ENCODE assay signal across 10 cellular contexts in genomic region chr1:20152599-20152930, GRCh38. TPM values are rescaled to one million over a fixed set of nuclear protein-coding genes. Genes with fewer than 3 reads are reported as not detected.
DNase-seq lines count a peak whose midpoint lies in the region; ATAC-seq and TF ChIP-seq lines count a peak whose summit lies in the region.
"Had no signal": no experiment of that assay in that cellular context is flagged by ENCODE, and none has a peak within 500 bp of the region (broad histone marks: within the 10 kb centered on the region; RNA-seq: fewer than 3 reads in every experiment).

No MANE protein-coding gene starts in this region.

- H3K27me3 ChIP-seq in right lobe of liver (no peaks in the 10 kb centered on the region), suprapubic skin (no peaks in the 10 kb centered on the region)

- POLR2A ChIA-PET in activated B cell treated with CpG ODN at 0.5 μM for 24 hours (lab: Charles Lee), result no interaction called here

- H3K9me3 Mint-ChIP-seq in activated naive CD4-positive, alpha-beta T cell treated with anti-CD3 and anti-CD28 coated beads for 36 hours, result no peaks in the 10 kb centered on the region
- peaks cover 1% of the 10 kb centered on the region for H3K9me3 Mint-ChIP-seq in activated B cell treated with CpG ODN at 0.5 μM for 24 hours

- intact Hi-C loops in activated naive CD4-positive, alpha-beta T cell treated with anti-CD3 and anti-CD28 coated beads for 36 hours (cut with micrococcal nuclease), result loop anchor here (1.0 kb wide), 4 partner anchors 51 to 270 kb away; partner anchors contain the start of gene OTUD3
- intact Hi-C loops in activated B cell treated with CpG ODN at 0.5 μM for 24 hours (cut with micrococcal nuclease) (loop anchor here (1.0 kb wide), 6 partner anchors 43 to 341 kb away; partner anchors contain the start of gene OTUD3), right lobe of liver (cut with DNase I) (loop anchor here (5.0 kb wide), 2 partner anchors 50 to 235 kb away; no protein-coding TSS in a partner anchor)

- H3K4me1 Mint-ChIP-seq in activated naive CD4-positive, alpha-beta T cell treated with anti-CD3 and anti-CD28 coated beads for 36 hours (ENCODE audit: low read depth), result peaks cover 9% of the 10 kb centered on the region
- H3K4me1 Mint-ChIP-seq in activated B cell treated with CpG ODN at 0.5 μM for 24 hours, result peaks cover 9% of the 10 kb centered on the region

- H3K9me3 ChIP-seq in right lobe of liver, result no peaks in the 10 kb centered on the region
- no peaks in the 10 kb centered on the region for H3K9me3 ChIP-seq in suprapubic skin
- H3K9me3 ChIP-seq: thoracic aorta had no signal

- CTCF ChIA-PET in activated naive CD4-positive, alpha-beta T cell treated with anti-CD3 and anti-CD28 coated beads for 36 hours (lab: Charles Lee), result interaction anchor here (0.6 to 3.6 kb wide), 24 partner anchors 10 to 321 kb away, joined by 3 to 46 read pairs (median 4); no protein-coding TSS in a partner anchor
- CTCF ChIA-PET in activated B cell treated with CpG ODN at 0.5 μM for 24 hours (lab: Charles Lee), result interaction anchor here (0.8 to 6.8 kb wide), 10 partner anchors 10 to 234 kb away, joined by 3 to 91 read pairs (median 4); no protein-coding TSS in a partner anchor

- peak overlapping the region; percentile 54 to 79 (median 76) for H3K27ac ChIP-seq in right lobe of liver
- peak overlapping the region; percentile 76 for H3K27ac ChIP-seq in suprapubic skin
- H3K27ac ChIP-seq: thoracic aorta had no signal

- TF ChIP-seq EP300 in suprapubic skin (IDR thresholded peaks at IDR 0.05), result no peak

- no peaks in the 10 kb centered on the region for H3K36me3 Mint-ChIP-seq in activated naive CD4-positive, alpha-beta T cell treated with anti-CD3 and anti-CD28 coated beads for 36 hours (ENCODE audit: low read depth)
- H3K36me3 Mint-ChIP-seq in activated B cell treated with CpG ODN at 0.5 μM for 24 hours (ENCODE audit: low read depth), result no peaks in the 10 kb centered on the region

- H3K4me3 ChIP-seq in right lobe of liver (no peak overlapping the region), suprapubic skin (no peak overlapping the region)

- no peaks in the 10 kb centered on the region for H3K36me3 ChIP-seq in right lobe of liver
- H3K36me3 ChIP-seq in suprapubic skin, result no peaks in the 10 kb centered on the region
- H3K36me3 ChIP-seq: thoracic aorta had no signal

- H3K4me1 ChIP-seq in right lobe of liver, result peaks cover 0 to 26% (median 13%) of the 10 kb centered on the region in 4 donors
- peaks cover 25% of the 10 kb centered on the region for H3K4me1 ChIP-seq in suprapubic skin

- in situ Hi-C loops in GM13977 (cut with MboI; ENCODE audit: low pct_unique_long_range_greater_than_20kb, low sequenced_read_pairs, unreplicated experiment), result loop anchor here (10.0 kb wide), 1 partner anchor 48 kb away; no protein-coding TSS in a partner anchor

- H3K4me3 Mint-ChIP-seq in activated naive CD4-positive, alpha-beta T cell treated with anti-CD3 and anti-CD28 coated beads for 36 hours, result peak overlapping the region; percentile 62
- H3K4me3 Mint-ChIP-seq in activated B cell treated with CpG ODN at 0.5 μM for 24 hours, result no peak overlapping the region

- no peak overlapping the region for H3K27ac Mint-ChIP-seq in activated naive CD4-positive, alpha-beta T cell treated with anti-CD3 and anti-CD28 coated beads for 36 hours
- H3K27ac Mint-ChIP-seq in activated B cell treated with CpG ODN at 0.5 μM for 24 hours, result no peak overlapping the region

- TF ChIP-seq CTCF in activated B cell treated with CpG ODN at 0.5 μM for 24 hours (IDR thresholded peaks at IDR 0.05) (peak; percentile 7), right lobe of liver (IDR thresholded peaks at IDR 0.05) (peak in 2 of 4 donors; percentile 10 to 27), suprapubic skin (IDR thresholded peaks at IDR 0.05) (no peak), GM13977 (IDR thresholded peaks at IDR 0.05; ENCODE audit: extremely low read depth, insufficient read depth, missing control alignments) (no peak)

- no peak for DNase-seq in activated naive CD4-positive, alpha-beta T cell treated with anti-CD3 and anti-CD28 coated beads for 36 hours
- no peak for DNase-seq in activated naive CD4-positive, alpha-beta T cell treated with anti-CD3 and anti-CD28 coated beads, Interleukin-2, amount 50 U/mL, for 16 hours
- DNase-seq in activated B cell treated with CpG ODN at 0.5 μM for 24 hours, result no peak
- DNase-seq in right lobe of liver, result no peak
- DNase-seq in suprapubic skin (ENCODE audit: low spot score in 2 of 2), result no peak
- no peak for DNase-seq in GM13977 (ENCODE audit: low spot score)
- no peak for DNase-seq in HK-2 (ENCODE audit: unreplicated experiment)

- 34% methylated on average over 6 of the region's 7 CpGs for WGBS in right lobe of liver (ENCODE audit: insufficient coverage, low coverage, low lambda C conversion rate, missing lambda C conversion rate)
- WGBS in suprapubic skin, result 49% methylated on average over 7 of the region's 7 CpGs

- ATAC-seq in activated B cell treated with CpG ODN at 0.5 μM for 24 hours (ENCODE audit: low read depth) (no peak), right lobe of liver (no peak), HG03139 (IDR thresholded peaks at IDR 0.05; ENCODE audit: unreplicated experiment) (no peak)

- H3K27me3 Mint-ChIP-seq in activated naive CD4-positive, alpha-beta T cell treated with anti-CD3 and anti-CD28 coated beads for 36 hours (ENCODE audit: low read depth), result no peaks in the 10 kb centered on the region
- no peaks in the 10 kb centered on the region for H3K27me3 Mint-ChIP-seq in activated B cell treated with CpG ODN at 0.5 μM for 24 hours

- no peak for TF ChIP-seq POLR2A in right lobe of liver (IDR thresholded peaks at IDR 0.05)
- no peak for TF ChIP-seq POLR2A in suprapubic skin (IDR thresholded peaks at IDR 0.05)

RNA-seq across cellular contexts. Expression of gene PLA2G2F, which starts 13.4 kb away (rescaled TPM):
- total RNA-seq in activated naive CD4-positive, alpha-beta T cell treated with anti-CD3 and anti-CD28 coated beads for 36 hours, result not detected
- total RNA-seq in activated B cell treated with CpG ODN at 0.5 μM for 24 hours (not detected in 2 replicates), right lobe of liver (not detected), suprapubic skin (10 to 100 TPM; 11.9 to 33.8 (median 16.7) TPM)
- total RNA-seq: thoracic aorta had no signal

RNA-seq across cellular contexts. Expression of gene PLA2G2D, which starts 33.2 kb away (rescaled TPM):
- under 1 TPM; 0.19 to 0.35 TPM for total RNA-seq in activated naive CD4-positive, alpha-beta T cell treated with anti-CD3 and anti-CD28 coated beads for 36 hours
- total RNA-seq in activated B cell treated with CpG ODN at 0.5 μM for 24 hours, result 0.16 and 0.29 TPM in 2 replicates
- total RNA-seq in right lobe of liver, result under 1 TPM in 1 of 6 experiments, not detected in 5; 0.10 TPM
- total RNA-seq in suprapubic skin, result not detected
- total RNA-seq: smooth muscle cell, thoracic aorta had no signal

RNA-seq across cellular contexts. Expression of gene UBXN10, which starts 33.3 kb away (rescaled TPM):
- under 1 TPM; 0.27 to 0.33 TPM for total RNA-seq in activated naive CD4-positive, alpha-beta T cell treated with anti-CD3 and anti-CD28 coated beads for 36 hours
- total RNA-seq in activated B cell treated with CpG ODN at 0.5 μM for 24 hours, result 0.04 and 0.05 TPM in 2 replicates
- total RNA-seq in right lobe of liver, result 1 to 10 TPM in 4 of 6 experiments, under 1 TPM in 2; 0.35 to 2.5 (median 1.8) TPM
- total RNA-seq in suprapubic skin, result 1 to 10 TPM in 1 of 4 donors, under 1 TPM in 3; 0.48 to 1.0 (median 0.68) TPM

RNA-seq across cellular contexts. Expression of gene PLA2G2C, which starts 33.8 kb away (rescaled TPM):
- total RNA-seq in activated naive CD4-positive, alpha-beta T cell treated with anti-CD3 and anti-CD28 coated beads for 36 hours, result under 1 TPM; 0.94 to 0.95 TPM
- total RNA-seq in activated B cell treated with CpG ODN at 0.5 μM for 24 hours (not detected in 2 replicates), right lobe of liver (not detected), suprapubic skin (not detected)
- total RNA-seq: thoracic aorta had no signal

Comparison
In these comparisons a context has a peak if more than half of its experiments do, and no peak if none do; other contexts are left out.
1. RNA of gene PLA2G2F, which starts 13.4 kb away (total RNA-seq): 11.9 to 33.8 TPM in suprapubic skin; not detected in activated naive CD4-positive, alpha-beta T cell treated with anti-CD3 and anti-CD28 coated beads for 36 hours, not detected in activated B cell treated with CpG ODN at 0.5 μM for 24 hours and not detected in right lobe of liver; every median in the first group is over 10 times any median in the second.